22 cellular contexts compared by ENCODE assay signal in the genomic region with DNA sequence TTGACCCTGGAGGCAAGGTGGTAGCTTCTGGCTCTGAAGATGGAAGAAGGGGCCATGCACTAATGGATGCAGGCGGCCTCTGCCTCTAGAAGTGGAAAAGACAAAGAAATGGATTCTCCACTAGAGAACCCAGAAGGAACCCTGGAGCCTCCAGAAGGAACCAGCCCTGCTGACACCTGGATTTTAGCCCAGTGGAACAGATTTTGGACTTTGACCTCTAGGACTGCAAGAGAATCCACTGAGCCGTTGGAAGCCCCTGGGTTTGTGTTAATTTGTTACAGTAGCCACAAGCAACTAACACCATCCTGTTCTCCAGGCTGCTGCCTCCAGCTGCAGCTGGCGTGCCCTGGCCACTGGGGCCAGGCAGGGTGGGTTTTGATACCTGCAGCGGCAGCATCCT.
"Had no signal": no experiment of that assay in that cellular context is flagged by ENCODE, and none has a peak within 500 bp of the region (broad histone marks: within the 10 kb centered on the region; RNA-seq: fewer than 3 reads in every experiment).

No MANE protein-coding gene starts in this region.

- FAIRE-seq: endothelial cell of umbilical vein had no signal

- H3K9me3 ChIP-seq: left lung, right atrium auricular region, testis, upper lobe of right lung, vagina had no signal

- H3K27ac ChIP-seq: coronary artery, foreskin keratinocyte, hepatocyte, left lung, right atrium auricular region, testis, tibial nerve, upper lobe of right lung, vagina had no signal

- H3K4me1 ChIP-seq: foreskin keratinocyte, left lung, testis, tibial nerve, upper lobe of right lung had no signal

- DNase-seq: effector CD4-positive, alpha-beta T cell; endodermal cell; erythroblast; foreskin keratinocyte; kidney glomerular epithelial cell; mesenchymal stem cell; naive thymus-derived CD4-positive, alpha-beta T cell; nephron progenitor cell; stimulated activated CD4-positive, alpha-beta T cell treated with anti-CD3 and anti-CD28 coated beads, Interleukin-15, amount 100 ng/mL, for 24 hours; stimulated activated CD4-positive, alpha-beta T cell treated with anti-CD3 and anti-CD28 coated beads, Interleukin-1b, Interleukin-23, amount 100 ng/mL, for 48 hours; stimulated activated CD4-positive, alpha-beta T cell treated with anti-CD3 and anti-CD28 coated beads, Interleukin-4, amount 100 ng/mL, for 24 hours; stimulated activated naive CD8-positive, alpha-beta T cell treated with anti-CD3 and anti-CD28 coated beads, Interleukin-15, amount 100 ng/mL, for 72 hours; testis; upper lobe of right lung had no signal

- H3K36me3 ChIP-seq: upper lobe of right lung, vagina had no signal

- H3K4me3 ChIP-seq: coronary artery, hepatocyte, left lung, lung, right atrium auricular region, testis, tibial nerve, upper lobe of right lung, vagina had no signal

- H3K27me3 ChIP-seq: foreskin keratinocyte, hepatocyte, left lung, right atrium auricular region, testis, tibial nerve, upper lobe of right lung, vagina had no signal
